8 cellular contexts compared by ENCODE assay signal in genomic region chr11:12224537-12224893, GRCh38.
DNase-seq lines count a peak whose midpoint lies in the region; ATAC-seq and TF ChIP-seq lines count a peak whose summit lies in the region.

No MANE protein-coding gene starts in this region.

- intact Hi-C loops in heart right ventricle (cut with DNase I), result loop anchor here in 5 of 10 donors (5.0 to 10.0 kb wide), 4 partner anchors 60 to 130 kb away; no protein-coding TSS in a partner anchor

- H3K27me3 ChIP-seq in SJCRH30 (no peaks in the 10 kb centered on the region), heart right ventricle (no peaks in the 10 kb centered on the region), BE2C (no peaks in the 10 kb centered on the region)

- TF ChIP-seq CTCF in heart right ventricle (IDR thresholded peaks at IDR 0.05) (no peak), BE2C (IDR thresholded peaks at IDR 0.05; ENCODE audit: low read depth, low read length) (no peak)

- H3K4me3 ChIP-seq in SJCRH30, result no peak overlapping the region
- H3K4me3 ChIP-seq in heart right ventricle, result peak overlapping the region in 1 of 10 donors; percentile 19
- no peak overlapping the region for H3K4me3 ChIP-seq in BE2C (ENCODE audit: low read depth, low read length)

- H3K9me3 ChIP-seq in SJCRH30 (replicated peaks) (no peaks in the 10 kb centered on the region), heart right ventricle (no peaks in the 10 kb centered on the region), BE2C (no peaks in the 10 kb centered on the region)

- H3K4me1 ChIP-seq in SJCRH30 (peaks cover 43% of the 10 kb centered on the region), heart right ventricle (peaks cover 21 to 55% (median 48%) of the 10 kb centered on the region in 9 donors), BE2C (no peaks in the 10 kb centered on the region)

- peak; percentile 87 to 88 for DNase-seq in SJCRH30
- DNase-seq in activated naive CD4-positive, alpha-beta T cell treated with Interleukin-2 at 50 U/mL for 16 hours, result peak; percentile 89
- peak; percentile 76 for DNase-seq in heart right ventricle
- peak; percentile 76 to 80 for DNase-seq in stimulated activated CD4-positive, alpha-beta T cell treated with anti-CD3 and anti-CD28 coated beads, Interleukin-2, amount 100 ng/mL, for 48 hours
- DNase-seq in BE2C, result no peak
- no peak for DNase-seq in mesenteric fat pad (ENCODE audit: low spot score)

- H3K36me3 ChIP-seq in SJCRH30 (no peaks in the 10 kb centered on the region), heart right ventricle (peaks cover 0 to 82% (median 29%) of the 10 kb centered on the region in 9 donors), BE2C (no peaks in the 10 kb centered on the region)

- 53 to 60% methylated on average over 12 of the region's 12 CpGs for WGBS in heart right ventricle, 2 donors

- ATAC-seq in GM18861 (IDR thresholded peaks at IDR 0.05; ENCODE audit: unreplicated experiment), result peak; percentile 99
- peak; percentile 90 for ATAC-seq in HG03060 (IDR thresholded peaks at IDR 0.05; ENCODE audit: low read depth, unreplicated experiment)
- peak; percentile 20 to 59 (median 34) for ATAC-seq in heart right ventricle

- H3K27ac ChIP-seq in SJCRH30, result peak overlapping the region; percentile 23; the same call in 1 of the 2 replicates
- H3K27ac ChIP-seq in heart right ventricle, result peak overlapping the region in 8 of 10 donors; percentile 30 to 86 (median 52)

Comparison
In these comparisons a context has a peak if more than half of its experiments do, and no peak if none do; other contexts are left out.
1. ATAC-seq: peak in every context shown above with its lines; median percentile 99 in GM18861; 90 in HG03060; 34 in heart right ventricle.
2. DNase-seq: peak in SJCRH30 (2 of 2), activated naive CD4-positive, alpha-beta T cell treated with Interleukin-2 at 50 U/mL for 16 hours (single experiment), heart right ventricle (2 of 2) and stimulated activated CD4-positive, alpha-beta T cell treated with anti-CD3 and anti-CD28 coated beads, Interleukin-2, amount 100 ng/mL, for 48 hours (2 of 2); none in BE2C (single experiment) and mesenteric fat pad (single experiment).